Comparison of ENCODE assay signal across 14 cellular contexts in genomic region chr7:100358857-100359212, GRCh38. TPM values are rescaled to one million over a fixed set of nuclear protein-coding genes. Genes with fewer than 3 reads are reported as not detected.
"Had no signal": no experiment of that assay in that cellular context is flagged by ENCODE, and none has a peak within 500 bp of the region (broad histone marks: within the 10 kb centered on the region; RNA-seq: fewer than 3 reads in every experiment).

No MANE protein-coding gene starts in this region.

- H3K4me3 ChIP-seq: esophagus muscularis mucosa, thyroid gland had no signal

- H3K27ac Mint-ChIP-seq: activated T-helper 17 cell treated with anti-CD3 and anti-CD28 coated beads, Interleukin-2, amount 50 U/mL, for 72 hours; T-helper 2 cell treated with Interferon-gamma antibody and Interleukin-4, amounts not matched to agents 5 μg/mL and 100 μg/mL, for 36 hours had no signal

- H3K79me2 ChIP-seq: parathyroid adenoma had no signal

- DNase-seq: activated CD4-positive, alpha-beta T cell treated with anti-CD3 and anti-CD28 coated beads, Interleukin-2, amount 50 U/mL, for 1 hour; activated naive CD4-positive, alpha-beta T cell treated with Interleukin-2 at 50 U/mL for 16 hours; left ventricle myocardium superior; mesendoderm; stimulated activated CD4-positive, alpha-beta T cell treated with anti-CD3 and anti-CD28 coated beads, Interleukin-1b, Interleukin-23, amount 100 ng/mL, for 48 hours; SW 1271; thyroid gland had no signal

- H2AFZ ChIP-seq: parathyroid adenoma had no signal

- H3K4me3 Mint-ChIP-seq: activated T-helper 17 cell treated with anti-CD3 and anti-CD28 coated beads, Interleukin-2, amount 50 U/mL, for 72 hours; T-helper 2 cell treated with Interferon-gamma antibody and Interleukin-4, amounts not matched to agents 5 μg/mL and 100 μg/mL, for 36 hours had no signal

- H3K27ac ChIP-seq: esophagus muscularis mucosa, parathyroid adenoma, thyroid gland had no signal

- H3K9ac ChIP-seq: parathyroid adenoma had no signal

- H3K4me1 ChIP-seq: esophagus muscularis mucosa, parathyroid adenoma, thyroid gland had no signal

- H3K9me3 ChIP-seq: esophagus muscularis mucosa, thyroid gland had no signal

- H3K27me3 ChIP-seq: esophagus muscularis mucosa, thyroid gland had no signal

- ATAC-seq: activated T-helper 17 cell treated with anti-CD3 and anti-CD28 coated beads, Interleukin-2, amount 50 U/mL, for 72 hours; left ventricle myocardium superior had no signal

- H3K27me3 Mint-ChIP-seq: activated T-helper 17 cell treated with anti-CD3 and anti-CD28 coated beads, Interleukin-2, amount 50 U/mL, for 72 hours had no signal

- H3K9me3 Mint-ChIP-seq: activated T-helper 17 cell treated with anti-CD3 and anti-CD28 coated beads, Interleukin-2, amount 50 U/mL, for 72 hours; T-helper 2 cell treated with Interferon-gamma antibody and Interleukin-4, amounts not matched to agents 5 μg/mL and 100 μg/mL, for 36 hours had no signal

RNA-seq across cellular contexts. Expression of gene SPDYE3, which starts 51.3 kb away (rescaled TPM):
- total RNA-seq: activated CD8-positive, alpha-beta memory T cell treated with anti-CD3 and anti-CD28 coated beads for 36 hours; activated T-helper 17 cell treated with anti-CD3 and anti-CD28 coated beads, Interleukin-2, amount 50 U/mL, for 72 hours; esophagus muscularis mucosa; left ventricle myocardium superior; thyroid gland had no signal
- polyA plus RNA-seq: keratinocyte, neural cell had no signal
